18 cellular contexts compared by ENCODE assay signal in genomic region chr6:4464638-4465037, GRCh38.
A peak's percentile ranks its signal among the peaks of the same experiment; 100 is the strongest.
DNase-seq lines count a peak whose midpoint lies in the region; ATAC-seq and TF ChIP-seq lines count a peak whose summit lies in the region.
"Had no signal": no experiment of that assay in that cellular context is flagged by ENCODE, and none has a peak within 500 bp of the region (broad histone marks: within the 10 kb centered on the region; RNA-seq: fewer than 3 reads in every experiment).

No MANE protein-coding gene starts in this region.

- BruUV-seq in PC-3 (replicated peaks; lab: Mats Ljungman, UMichigan), result no TSS peak

- H2BK5ac ChIP-seq in neuronal stem cell (ENCODE audit: low read length), result no peak overlapping the region

- no peak overlapping the region for H4K91ac ChIP-seq in neuronal stem cell (ENCODE audit: low read depth, low read length, poor library complexity)

- no CpG with 5 or more reads among the region's 2 CpGs for WGBS in neuronal stem cell (ENCODE audit: extremely low coverage in 2 of 2, insufficient read length in 2 of 2, insufficient replicate concordance in 1 of 2), 2 donors

- H3K14ac ChIP-seq in neuronal stem cell (ENCODE audit: low read length), result no peak overlapping the region

- H3K27ac ChIP-seq in SJCRH30 (no peak overlapping the region), PC-3 (ENCODE audit: low read length) (no peak overlapping the region), neuronal stem cell (replicated peaks; ENCODE audit: low read length) (no peak overlapping the region)
- H3K27ac ChIP-seq: 22Rv1; A549; BLaER1 treated with 17β-estradiol and CSF1 and Interleukin-3, amounts not matched to agents 10 nM and 100 nM; C4-2B had no signal

- no peaks in the 10 kb centered on the region for H3K79me1 ChIP-seq in neuronal stem cell (ENCODE audit: low read depth, low read length)

- intact Hi-C loops in PC-3 (cut with micrococcal nuclease), result loop anchor here (10.0 kb wide), 1 partner anchor 110 kb away; no protein-coding TSS in a partner anchor

- no peak overlapping the region for H2AK5ac ChIP-seq in neuronal stem cell (ENCODE audit: low read depth, low read length)

- no peak overlapping the region for H3K18ac ChIP-seq in neuronal stem cell (ENCODE audit: low read length)

- H3K9me2 ChIP-seq in PC-3 (replicated peaks; ENCODE audit: low read length), result no peaks in the 10 kb centered on the region

- H3K36me3 ChIP-seq in SJCRH30 (no peaks in the 10 kb centered on the region), PC-3 (ENCODE audit: low read depth, low read length) (no peaks in the 10 kb centered on the region), neuronal stem cell (replicated peaks in 1 of 2; ENCODE audit: control insufficient read depth in 2 of 2, insufficient read depth in 2 of 2, low read length in 2 of 2) (no peaks in the 10 kb centered on the region)
- H3K36me3 ChIP-seq: BLaER1 treated with 17β-estradiol and CSF1 and Interleukin-3, amounts not matched to agents 10 nM and 100 nM had no signal

- no peak overlapping the region for H3K23ac ChIP-seq in neuronal stem cell (ENCODE audit: low read depth, low read length, poor library complexity)

- H3K79me2 ChIP-seq in PC-3 (ENCODE audit: low read length), result no peaks in the 10 kb centered on the region

- no peak for TF ChIP-seq CTCF in PC-3 (conservative IDR thresholded peaks at IDR 0.05; ENCODE audit: low read depth, low read length)

- H3K9me3 ChIP-seq in SJCRH30 (replicated peaks), result peaks cover 4% of the 10 kb centered on the region; the same call in 1 of the 2 replicates
- no peaks in the 10 kb centered on the region for H3K9me3 ChIP-seq in PC-3 (ENCODE audit: low read length)
- no peaks in the 10 kb centered on the region for H3K9me3 ChIP-seq in neuronal stem cell (replicated peaks in 1 of 2; ENCODE audit: control insufficient read depth in 2 of 2, insufficient read depth in 1 of 2, low read depth in 1 of 2, low read length in 2 of 2)
- H3K9me3 ChIP-seq: A549, Caco-2 had no signal

- H4K20me1 ChIP-seq in PC-3 (ENCODE audit: low read length), result no peaks in the 10 kb centered on the region
- H4K20me1 ChIP-seq: BLaER1 treated with 17β-estradiol and CSF1 and Interleukin-3, amounts not matched to agents 10 nM and 100 nM had no signal

- no peak overlapping the region for H2BK120ac ChIP-seq in neuronal stem cell (ENCODE audit: low read depth, low read length)

- no peak overlapping the region for H2BK12ac ChIP-seq in neuronal stem cell (ENCODE audit: low read length)

- H3K4me2 ChIP-seq in PC-3 (ENCODE audit: low read length) (no peak overlapping the region), neuronal stem cell (ENCODE audit: insufficient read depth, low read length, poor library complexity, severe bottlenecking) (no peak overlapping the region)
- H3K4me2 ChIP-seq: A549; BLaER1 treated with 17β-estradiol and CSF1 and Interleukin-3, amounts not matched to agents 10 nM and 100 nM had no signal

- H4K8ac ChIP-seq in neuronal stem cell (ENCODE audit: low read depth, low read length), result no peak overlapping the region

- no peak overlapping the region for H3K4ac ChIP-seq in neuronal stem cell (ENCODE audit: low read length)

- CTCF ChIA-PET in PC-3 (lab: Charles Lee), result no interaction called here

- H3K9ac ChIP-seq in PC-3 (ENCODE audit: low read length), result no peak overlapping the region
- H3K9ac ChIP-seq in neuronal stem cell (ENCODE audit: low read depth, low read length, poor library complexity), result no peak overlapping the region
- H3K9ac ChIP-seq: BLaER1 treated with 17β-estradiol and CSF1 and Interleukin-3, amounts not matched to agents 10 nM and 100 nM had no signal

- no peaks in the 10 kb centered on the region for H3F3A ChIP-seq in PC-3 (ENCODE audit: low read length, unreplicated experiment)

- no peak overlapping the region for H2BK15ac ChIP-seq in neuronal stem cell (ENCODE audit: low read length)

- POLR2A ChIA-PET in PC-3 (lab: Charles Lee; ENCODE audit: unreplicated experiment), result no interaction called here

- H3K27me3 ChIP-seq in SJCRH30, result no peaks in the 10 kb centered on the region
- H3K27me3 ChIP-seq in PC-3 (ENCODE audit: low read length), result no peaks in the 10 kb centered on the region
- H3K27me3 ChIP-seq in neuronal stem cell (ENCODE audit: control insufficient read depth in 3 of 3, insufficient read depth in 3 of 3, low read depth in 1 of 3, low read length in 3 of 3), result no peaks in the 10 kb centered on the region
- H3K27me3 ChIP-seq: BLaER1 treated with 17β-estradiol and CSF1 and Interleukin-3, amounts not matched to agents 10 nM and 100 nM had no signal

- DNase-seq in DMS53 (lab: John Stamatoyannopoulos, UW) (peak; percentile 6), DMS53 treated with DMSO at 0.1 percent for 48 hours (lab: John Stamatoyannopoulos, UW; ENCODE audit: unreplicated experiment) (no peak), SJCRH30 (peak; percentile 32 to 57), myocyte (ENCODE audit: low read depth) (peak; percentile 61), PC-3 (no peak), neuronal stem cell (ENCODE audit: low spot score) (no peak)
- DNase-seq: AML-193; Caco-2; Calu3; CD4-positive, alpha-beta T cell; CD8-positive, alpha-beta T cell; DMS79 treated with DMSO at 0.1 percent for 48 hours; GF-D8 had no signal

- H3K4me3 ChIP-seq in SJCRH30, result no peak overlapping the region
- no peak overlapping the region for H3K4me3 ChIP-seq in PC-3 (ENCODE audit: low read length)
- H3K4me3 ChIP-seq in neuronal stem cell (ENCODE audit: low read length in 2 of 2), result no peak overlapping the region
- H3K4me3 ChIP-seq: A549; BLaER1 treated with 17β-estradiol and CSF1 and Interleukin-3, amounts not matched to agents 10 nM and 100 nM had no signal

- no peak overlapping the region for H2AFZ ChIP-seq in PC-3 (ENCODE audit: low read length)
- no peak overlapping the region for H2AFZ ChIP-seq in neuronal stem cell (ENCODE audit: low read length)

- H3K4me1 ChIP-seq in SJCRH30 (peaks cover 6% of the 10 kb centered on the region), PC-3 (ENCODE audit: insufficient read depth, low read length) (peaks cover 23% of the 10 kb centered on the region), neuronal stem cell (ENCODE audit: control insufficient read depth in 2 of 2, insufficient read depth in 1 of 2, low read depth in 1 of 2, low read length in 2 of 2) (peaks cover 2 to 5% of the 10 kb centered on the region in 2 donors)
- H3K4me1 ChIP-seq: Caco-2 had no signal

- ATAC-seq in PC-3 (no peak), GM19395 (IDR thresholded peaks at IDR 0.05; ENCODE audit: unreplicated experiment) (no peak)
- ATAC-seq: A549; CD8-positive, alpha-beta T cell had no signal

Comparison
In these comparisons a context has a peak if more than half of its experiments do, and no peak if none do; other contexts are left out.
1. DNase-seq: peak in DMS53 (single experiment), SJCRH30 (2 of 2) and myocyte (single experiment); none in DMS53 treated with DMSO at 0.1 percent for 48 hours (single experiment), PC-3 (single experiment) and neuronal stem cell (single experiment).